6 cellular contexts compared by ENCODE assay signal in genomic region chr1:92850019-92850418, GRCh38.
"Had no signal": no experiment of that assay in that cellular context is flagged by ENCODE, and none has a peak within 500 bp of the region (broad histone marks: within the 10 kb centered on the region; RNA-seq: fewer than 3 reads in every experiment).

No MANE protein-coding gene starts in this region.

- H3K4me1 ChIP-seq: HAP-1 had no signal

- H3K4me3 ChIP-seq: GM23248, HAP-1 had no signal

- H3K9me3 ChIP-seq: HAP-1 had no signal

- DNase-seq: GM23248, GOT3, H7, IMR-90 had no signal

- ATAC-seq: HCT116 had no signal

- H3K36me3 ChIP-seq: HAP-1 had no signal

- H3K27ac ChIP-seq: GM23248 had no signal
